In genomic region chr1:113859478-113860175, GRCh38 we compare ENCODE assay signal across 10 cellular contexts. TPM values are rescaled to one million over a fixed set of nuclear protein-coding genes. Genes with fewer than 3 reads are reported as not detected.
DNase-seq lines count a peak whose midpoint lies in the region; ATAC-seq and TF ChIP-seq lines count a peak whose summit lies in the region.
"Had no signal": no experiment of that assay in that cellular context is flagged by ENCODE, and none has a peak within 500 bp of the region (broad histone marks: within the 10 kb centered on the region; RNA-seq: fewer than 3 reads in every experiment).

No MANE protein-coding gene starts in this region.

- no peaks in the 10 kb centered on the region for H3K4me1 ChIP-seq in PC-9 (replicated peaks; ENCODE audit: insufficient read depth)
- peaks cover 13% of the 10 kb centered on the region for H3K4me1 ChIP-seq in PC-3 (ENCODE audit: insufficient read depth, low read length)

- POLR2A ChIA-PET in PC-9 (lab: Charles Lee; ENCODE audit: unreplicated experiment) = interaction anchor here (0.6 kb wide), 2 partner anchors 9 to 160 kb away, joined by 3 to 6 read pairs; no protein-coding TSS in a partner anchor
- POLR2A ChIA-PET in PC-3 (lab: Charles Lee; ENCODE audit: unreplicated experiment) = no interaction called here

- H3K9ac ChIP-seq in PC-3 (ENCODE audit: low read length) = no peak overlapping the region

- H3F3A ChIP-seq in PC-9 (ENCODE audit: insufficient read depth, low read depth) = no peaks in the 10 kb centered on the region
- H3F3A ChIP-seq in PC-3 (ENCODE audit: low read length, unreplicated experiment) = no peaks in the 10 kb centered on the region

- peak; percentile 87 for ATAC-seq in GM21526 (IDR thresholded peaks at IDR 0.05; ENCODE audit: low FRiP score, unreplicated experiment)
- peak; percentile 78 for ATAC-seq in HG03571 (IDR thresholded peaks at IDR 0.05; ENCODE audit: unreplicated experiment)
- ATAC-seq in effector memory CD8-positive, alpha-beta T cell (replicated peaks) = peak; percentile 90
- ATAC-seq in PC-3 = no peak
- ATAC-seq: HCT116 had no signal

- no peak for DNase-seq in effector memory CD8-positive, alpha-beta T cell
- DNase-seq in AG20443 (ENCODE audit: low spot score) (no peak), PC-9 (no peak), NCI-H1694 treated with DMSO at 0.1 percent for 48 hours (lab: John Stamatoyannopoulos, UW) (no peak), PC-3 (no peak)

- H3K4me3 ChIP-seq in GM12875 (ENCODE audit: low read depth, low read length) = peak overlapping the region; percentile 4
- no peak overlapping the region for H3K4me3 ChIP-seq in PC-9
- H3K4me3 ChIP-seq in PC-3 (ENCODE audit: low read length) = no peak overlapping the region

- H3K9me2 ChIP-seq in PC-9 (ENCODE audit: insufficient read depth) = no peaks in the 10 kb centered on the region
- H3K9me2 ChIP-seq in PC-3 (replicated peaks; ENCODE audit: low read length) = no peaks in the 10 kb centered on the region

- H3K27me3 Mint-ChIP-seq in effector memory CD8-positive, alpha-beta T cell = no peaks in the 10 kb centered on the region

- H4K20me1 ChIP-seq in PC-9 (ENCODE audit: insufficient read depth) (no peaks in the 10 kb centered on the region), PC-3 (ENCODE audit: low read length) (no peaks in the 10 kb centered on the region)

- H3K79me2 ChIP-seq in PC-9 (ENCODE audit: low read depth) (no peaks in the 10 kb centered on the region), PC-3 (ENCODE audit: low read length) (no peaks in the 10 kb centered on the region)

- H2AFZ ChIP-seq in PC-9 (no peak overlapping the region), PC-3 (ENCODE audit: low read length) (no peak overlapping the region)

- no peaks in the 10 kb centered on the region for H3K9me3 Mint-ChIP-seq in effector memory CD8-positive, alpha-beta T cell
- H3K9me3 Mint-ChIP-seq: activated naive CD4-positive, alpha-beta T cell treated with anti-CD3 and anti-CD28 coated beads, Interleukin-2, amount 50 U/mL, for 72 hours had no signal

- H3K27me3 ChIP-seq in PC-9 (ENCODE audit: insufficient read depth, low read depth) = no peaks in the 10 kb centered on the region
- no peaks in the 10 kb centered on the region for H3K27me3 ChIP-seq in PC-3 (ENCODE audit: low read length)

- BruUV-seq in PC-9 (replicated peaks; lab: Mats Ljungman, UMichigan) (no TSS peak), PC-3 (replicated peaks; lab: Mats Ljungman, UMichigan) (no TSS peak)

- H3K36me3 ChIP-seq in PC-9 (ENCODE audit: low read depth) (no peaks in the 10 kb centered on the region), PC-3 (ENCODE audit: low read depth, low read length) (no peaks in the 10 kb centered on the region)

- intact Hi-C loops in PC-9 (cut with micrococcal nuclease; ENCODE audit: unreplicated experiment) = no loop called here
- intact Hi-C loops in PC-3 (cut with micrococcal nuclease) = no loop called here

- H3K36me3 Mint-ChIP-seq in effector memory CD8-positive, alpha-beta T cell (ENCODE audit: insufficient read depth) = peaks cover 74% of the 10 kb centered on the region

- H3K9me3 ChIP-seq in PC-9 (ENCODE audit: insufficient read depth, low read depth) (no peaks in the 10 kb centered on the region), PC-3 (ENCODE audit: low read length) (no peaks in the 10 kb centered on the region)

- TF ChIP-seq CTCF in GM12875 (IDR thresholded peaks at IDR 0.05; ENCODE audit: borderline replicate concordance, insufficient read depth, low read depth, low read length) (no peak), PC-9 (conservative IDR thresholded peaks at IDR 0.05) (no peak), PC-3 (conservative IDR thresholded peaks at IDR 0.05; ENCODE audit: low read depth, low read length) (no peak)

- peaks cover 38 to 54% of the 10 kb centered on the region in 2 donors for H3K4me1 Mint-ChIP-seq in effector memory CD8-positive, alpha-beta T cell (ENCODE audit: low read depth in 2 of 2)

- H3K27ac ChIP-seq in PC-9 (no peak overlapping the region), PC-3 (ENCODE audit: low read length) (no peak overlapping the region)

- H3K4me2 ChIP-seq in PC-9 = no peak overlapping the region
- H3K4me2 ChIP-seq in PC-3 (ENCODE audit: low read length) = no peak overlapping the region

- peak overlapping the region; percentile 54 to 56 for H3K4me3 Mint-ChIP-seq in effector memory CD8-positive, alpha-beta T cell

- peak overlapping the region; percentile 90 to 93 for H3K27ac Mint-ChIP-seq in effector memory CD8-positive, alpha-beta T cell

- CTCF ChIA-PET in PC-9 (lab: Charles Lee) (no interaction called here), PC-3 (lab: Charles Lee) (no interaction called here)

RNA-seq across cellular contexts. Expression of gene PTPN22, which starts 11.9 kb away (rescaled TPM):
- total RNA-seq in PC-9 (2021) (0.11 TPM in 1 of 2 replicates, not detected in the other), PC-3 (2014; rRNA removed) (0.04 and 0.17 TPM in 2 replicates)

RNA-seq across cellular contexts. Expression of gene BCL2L15, which starts 27.8 kb away (rescaled TPM):
- total RNA-seq in PC-9 (2021) = 0.15 TPM in 1 of 2 replicates, not detected in the other
- total RNA-seq in PC-3 (2014; rRNA removed) = 0.29 TPM in 1 of 2 replicates, not detected in the other

RNA-seq across cellular contexts. Expression of gene AP4B1, which starts 45.0 kb away (rescaled TPM):
- total RNA-seq in PC-9 (2021) (10.0 and 11.7 TPM in 2 replicates), PC-3 (2014; rRNA removed) (15.5 and 15.8 TPM in 2 replicates)

RNA-seq across cellular contexts. Expression of gene DCLRE1B, which starts 45.5 kb away (rescaled TPM):
- total RNA-seq in PC-9 (2021) = 10.1 and 11.2 TPM in 2 replicates
- 12.6 and 13.2 TPM in 2 replicates for total RNA-seq in PC-3 (2014; rRNA removed)

RNA-seq across cellular contexts. Expression of gene RSBN1, which starts 47.4 kb away (rescaled TPM):
- total RNA-seq in PC-9 (2021) = 11.3 and 12.3 TPM in 2 replicates
- total RNA-seq in PC-3 (2014; rRNA removed) = 8.4 and 11.7 TPM in 2 replicates
